In the genomic region with DNA sequence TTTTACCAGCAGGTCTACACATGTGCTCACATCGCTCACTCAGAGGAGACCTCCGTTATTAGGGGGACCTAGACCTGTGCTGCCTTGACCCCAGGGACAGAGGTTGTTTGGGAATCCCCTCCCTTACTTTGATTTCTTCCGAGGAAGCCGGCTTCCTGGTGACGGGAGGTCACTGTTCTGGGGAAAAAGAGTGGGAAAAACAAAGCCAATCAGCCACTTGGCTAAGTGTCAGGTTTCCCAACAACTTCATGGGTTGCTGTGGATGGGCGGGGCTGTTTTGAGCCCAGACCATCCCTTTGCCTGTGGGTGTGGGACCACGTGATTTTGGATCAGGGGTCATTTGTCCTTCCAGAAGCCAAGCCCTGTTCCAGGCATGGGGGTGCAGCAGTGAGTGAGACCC, we compare ENCODE assay signal across 16 cellular contexts. TPM values are rescaled to one million over a fixed set of nuclear protein-coding genes. Genes with fewer than 3 reads are reported as not detected.
A peak's percentile ranks its signal among the peaks of the same experiment; 100 is the strongest.
DNase-seq lines count a peak whose midpoint lies in the region; ATAC-seq and TF ChIP-seq lines count a peak whose summit lies in the region.
"Had no signal": no experiment of that assay in that cellular context is flagged by ENCODE, and none has a peak within 500 bp of the region (broad histone marks: within the 10 kb centered on the region; RNA-seq: fewer than 3 reads in every experiment).

No MANE protein-coding gene starts in this region.

- H3K27ac Mint-ChIP-seq in central memory CD8-positive, alpha-beta T cell (ENCODE audit: low read depth) = no peak overlapping the region
- H3K27ac Mint-ChIP-seq in natural killer cell = peak overlapping the region; percentile 76 to 77
- H3K27ac Mint-ChIP-seq: HFFc6 had no signal

- H3K4me1 Mint-ChIP-seq in central memory CD8-positive, alpha-beta T cell = peaks cover 37% of the 10 kb centered on the region
- H3K4me1 Mint-ChIP-seq in natural killer cell = peaks cover 34 to 50% of the 10 kb centered on the region in 2 donors

- H3K9me3 Mint-ChIP-seq in central memory CD8-positive, alpha-beta T cell = no peaks in the 10 kb centered on the region
- H3K9me3 Mint-ChIP-seq in natural killer cell = no peaks in the 10 kb centered on the region
- H3K9me3 Mint-ChIP-seq: CD8-positive, alpha-beta memory T cell; HFFc6 had no signal

- peaks cover 38% of the 10 kb centered on the region for H3K36me3 Mint-ChIP-seq in central memory CD8-positive, alpha-beta T cell (ENCODE audit: insufficient read depth)
- no peaks in the 10 kb centered on the region for H3K36me3 Mint-ChIP-seq in natural killer cell

- no peak for TF ChIP-seq CTCF in natural killer cell (IDR thresholded peaks at IDR 0.05)

- DNase-seq in central memory CD8-positive, alpha-beta T cell (ENCODE audit: low spot score in 2 of 2) = no peak
- DNase-seq in natural killer cell (no peak), NCI-H510A treated with DMSO at 0.1 percent for 48 hours (lab: John Stamatoyannopoulos, UW) (no peak), erythroblast (lab: John Stamatoyannopoulos, UW) (no peak)
- no peak for DNase-seq in activated CD4-positive, alpha-beta T cell treated with anti-CD3 and anti-CD28 coated beads for 48 hours
- DNase-seq: BE2C; Caco-2; CD8-positive, alpha-beta memory T cell; DND-41; GF-D8; GOT3; HFFc6; IMR-90 had no signal

- TF ChIP-seq EP300 in Ishikawa (IDR thresholded peaks at IDR 0.05; ENCODE audit: borderline replicate concordance) = no peak

- no peak for TF ChIP-seq RAD21 in Ishikawa (IDR thresholded peaks at IDR 0.05; ENCODE audit: low read depth)

- H3K4me3 Mint-ChIP-seq in central memory CD8-positive, alpha-beta T cell = peak overlapping the region; percentile 9
- no peak overlapping the region for H3K4me3 Mint-ChIP-seq in natural killer cell
- H3K4me3 Mint-ChIP-seq: HFFc6 had no signal

- no peak for ATAC-seq in central memory CD8-positive, alpha-beta T cell (replicated peaks; ENCODE audit: extremely low read depth, poor library complexity, severe bottlenecking)
- ATAC-seq in natural killer cell (no peak), HG02852 (IDR thresholded peaks at IDR 0.05; ENCODE audit: unreplicated experiment) (no peak)
- ATAC-seq: A549 had no signal

- no peaks in the 10 kb centered on the region for H3K27me3 Mint-ChIP-seq in central memory CD8-positive, alpha-beta T cell
- no peaks in the 10 kb centered on the region for H3K27me3 Mint-ChIP-seq in natural killer cell (ENCODE audit: low read depth in 2 of 2)
- H3K27me3 Mint-ChIP-seq: CD8-positive, alpha-beta memory T cell had no signal

- TF ChIP-seq POLR2A in erythroblast (IDR thresholded peaks at IDR 0.05; ENCODE audit: low read length) = no peak

- intact Hi-C loops in natural killer cell (cut with micrococcal nuclease) = no loop called here

TF ChIP-seq in Ishikawa, 13 proteins besides CTCF, POLR2A, EP300 and RAD21:
- TF ChIP-seq USF1 (IDR thresholded peaks at IDR 0.05) (peak; percentile 41; the same call in 1 of the 2 replicates), EGR1 (IDR thresholded peaks at IDR 0.05) (no peak)

RNA-seq across cellular contexts. Expression of gene KCNAB2, which starts 7.1 kb away (rescaled TPM):
- total RNA-seq in natural killer cell = 100 to 1,000 TPM; 387 to 749 (median 430) TPM

RNA-seq across cellular contexts. Expression of gene NPHP4, which starts 46.4 kb away (rescaled TPM):
- 10 to 100 TPM in 2 of 3 donors, 1 to 10 TPM in 1; 6.3 to 14.7 (median 10.1) TPM for total RNA-seq in natural killer cell
